Comparison of ENCODE assay signal across 8 cellular contexts in genomic region chr7:22110227-22110839, GRCh38.
DNase-seq lines count a peak whose midpoint lies in the region; ATAC-seq and TF ChIP-seq lines count a peak whose summit lies in the region.

No MANE protein-coding gene starts in this region.

- TF ChIP-seq POLR2A in erythroblast (IDR thresholded peaks at IDR 0.05; ENCODE audit: low read length): no peak

- peak; percentile 88 for ATAC-seq in naive thymus-derived CD4-positive, alpha-beta T cell

- no peaks in the 10 kb centered on the region for H3K4me1 ChIP-seq in CD4-positive, alpha-beta memory T cell (ENCODE audit: insufficient read depth, low read length)
- no peaks in the 10 kb centered on the region for H3K4me1 ChIP-seq in OCI-LY7 (ENCODE audit: insufficient read depth, low read length, poor library complexity, severe bottlenecking)
- no peaks in the 10 kb centered on the region for H3K4me1 ChIP-seq in naive thymus-derived CD4-positive, alpha-beta T cell (ENCODE audit: control insufficient read depth in 2 of 2, insufficient read depth in 2 of 2, low read length in 2 of 2)

- H2AFZ ChIP-seq in OCI-LY7 (ENCODE audit: low read length): no peak overlapping the region

- no peaks in the 10 kb centered on the region for H3K4me1 Mint-ChIP-seq in CD4-positive, alpha-beta memory T cell
- no peaks in the 10 kb centered on the region for H3K4me1 Mint-ChIP-seq in naive thymus-derived CD4-positive, alpha-beta T cell

- peak; percentile 61 to 68 (median 63) for DNase-seq in CD4-positive, alpha-beta memory T cell
- DNase-seq in GM20000 (ENCODE audit: low spot score) (peak; percentile 64), OCI-LY7 (ENCODE audit: low spot score) (peak; percentile 84), activated T-cell treated with anti-CD3 and anti-CD28 coated beads for 24 hours (ENCODE audit: low read depth) (peak; percentile 46), erythroblast (lab: John Stamatoyannopoulos, UW) (peak; percentile 78 to 89)
- DNase-seq in Jurkat, Clone E6-1 (ENCODE audit: low read depth, low spot score): peak; percentile 82
- peak; percentile 26 to 76 (median 64) for DNase-seq in naive thymus-derived CD4-positive, alpha-beta T cell
- DNase-seq in stimulated activated naive CD4-positive, alpha-beta T cell (lab: John Stamatoyannopoulos, UW): peak; percentile 16 to 76 (median 50)

- peaks cover 0 to 4% of the 10 kb centered on the region in 2 donors for H3K27me3 Mint-ChIP-seq in CD4-positive, alpha-beta memory T cell
- peaks cover 0 to 5% (median 3%) of the 10 kb centered on the region in 5 donors for H3K27me3 Mint-ChIP-seq in naive thymus-derived CD4-positive, alpha-beta T cell

- TF ChIP-seq CTCF in GM20000 (IDR thresholded peaks at IDR 0.05; ENCODE audit: extremely low read depth, missing control alignments) (peak; percentile 76), OCI-LY7 (conservative IDR thresholded peaks at IDR 0.05; ENCODE audit: low read length) (peak; percentile 93)

- H3K36me3 Mint-ChIP-seq in CD4-positive, alpha-beta memory T cell: no peaks in the 10 kb centered on the region
- H3K36me3 Mint-ChIP-seq in naive thymus-derived CD4-positive, alpha-beta T cell: no peaks in the 10 kb centered on the region

- no peaks in the 10 kb centered on the region for H3K36me3 ChIP-seq in CD4-positive, alpha-beta memory T cell (ENCODE audit: insufficient read depth, low read length)
- H3K36me3 ChIP-seq in OCI-LY7 (ENCODE audit: insufficient read depth, low read length): peaks cover 43% of the 10 kb centered on the region
- no peaks in the 10 kb centered on the region for H3K36me3 ChIP-seq in naive thymus-derived CD4-positive, alpha-beta T cell (ENCODE audit: control insufficient read depth in 2 of 3, insufficient read depth in 3 of 3, low read length in 3 of 3)

- no peaks in the 10 kb centered on the region for H4K20me1 ChIP-seq in OCI-LY7 (ENCODE audit: insufficient read depth, low read length)

- H3K27ac Mint-ChIP-seq in CD4-positive, alpha-beta memory T cell: peak overlapping the region in 1 of 7 donors; percentile 63
- no peak overlapping the region for H3K27ac Mint-ChIP-seq in naive thymus-derived CD4-positive, alpha-beta T cell

- H3K79me2 ChIP-seq in OCI-LY7 (ENCODE audit: insufficient read depth, low read depth, low read length): no peaks in the 10 kb centered on the region

- CTCF ChIA-PET in CD4-positive, alpha-beta memory T cell (lab: Charles Lee; ENCODE audit: partially characterized antibody): interaction anchor here (0.8 to 4.4 kb wide), 28 partner anchors 9 to 946 kb away, joined by 3 to 35 read pairs (median 4); partner anchors contain the start of gene STEAP1B
- CTCF ChIA-PET in OCI-LY7 (lab: Charles Lee; ENCODE audit: unreplicated experiment): interaction anchor here (0.8 to 1.7 kb wide), 6 partner anchors 27 to 389 kb away, joined by 3 to 5 read pairs (median 4); partner anchors contain the start of gene STEAP1B
- CTCF ChIA-PET in naive thymus-derived CD4-positive, alpha-beta T cell (lab: Charles Lee): interaction anchor here (0.7 to 3.1 kb wide), 11 partner anchors 11 to 390 kb away, joined by 3 to 14 read pairs (median 4); partner anchors contain the start of gene STEAP1B

- POLR2A ChIA-PET in CD4-positive, alpha-beta memory T cell (lab: Charles Lee; ENCODE audit: partially characterized antibody): no interaction called here
- POLR2A ChIA-PET in OCI-LY7 (lab: Charles Lee): interaction anchor here (0.6 to 1.2 kb wide), 3 partner anchors 10 to 386 kb away, joined by 3 to 5 read pairs (median 4); no protein-coding TSS in a partner anchor
- POLR2A ChIA-PET in naive thymus-derived CD4-positive, alpha-beta T cell (lab: Charles Lee): no interaction called here

- no peak overlapping the region for H3K4me3 Mint-ChIP-seq in CD4-positive, alpha-beta memory T cell
- no peak overlapping the region for H3K4me3 Mint-ChIP-seq in naive thymus-derived CD4-positive, alpha-beta T cell

- H3K4me2 ChIP-seq in OCI-LY7 (ENCODE audit: low read length): no peak overlapping the region

- H3K9me2 ChIP-seq in OCI-LY7 (ENCODE audit: insufficient read depth, low read length): no peaks in the 10 kb centered on the region

- H3K9me3 Mint-ChIP-seq in CD4-positive, alpha-beta memory T cell: no peaks in the 10 kb centered on the region
- H3K9me3 Mint-ChIP-seq in naive thymus-derived CD4-positive, alpha-beta T cell: no peaks in the 10 kb centered on the region

- no peaks in the 10 kb centered on the region for H3K9me3 ChIP-seq in CD4-positive, alpha-beta memory T cell (ENCODE audit: control insufficient read depth in 1 of 2, low read length in 2 of 2)
- no peaks in the 10 kb centered on the region for H3K9me3 ChIP-seq in OCI-LY7 (ENCODE audit: low read length)
- H3K9me3 ChIP-seq in naive thymus-derived CD4-positive, alpha-beta T cell (ENCODE audit: control insufficient read depth in 2 of 3, low read length in 3 of 3): no peaks in the 10 kb centered on the region

- no peaks in the 10 kb centered on the region for H3K27me3 ChIP-seq in CD4-positive, alpha-beta memory T cell (ENCODE audit: insufficient read depth, low read length)
- no peaks in the 10 kb centered on the region for H3K27me3 ChIP-seq in naive thymus-derived CD4-positive, alpha-beta T cell (ENCODE audit: control insufficient read depth in 2 of 2, insufficient read depth in 2 of 2, low read length in 2 of 2)

- no peak overlapping the region for H3K27ac ChIP-seq in CD4-positive, alpha-beta memory T cell (ENCODE audit: low read depth, low read length)
- H3K27ac ChIP-seq in OCI-LY7 (ENCODE audit: low read depth, low read length, poor library complexity, severe bottlenecking): peak overlapping the region; percentile 18
- no peak overlapping the region for H3K27ac ChIP-seq in naive thymus-derived CD4-positive, alpha-beta T cell (ENCODE audit: low read depth, low read length)

- no TSS peak for BruUV-seq in OCI-LY7 (replicated peaks; lab: Mats Ljungman, UMichigan)

- H3K4me3 ChIP-seq in CD4-positive, alpha-beta memory T cell (ENCODE audit: low read length in 2 of 2): no peak overlapping the region
- H3K4me3 ChIP-seq in Jurkat, Clone E6-1 (ENCODE audit: low read length): no peak overlapping the region
- no peak overlapping the region for H3K4me3 ChIP-seq in OCI-LY7 (ENCODE audit: low read depth, low read length, poor library complexity, severe bottlenecking)
- no peak overlapping the region for H3K4me3 ChIP-seq in naive thymus-derived CD4-positive, alpha-beta T cell (ENCODE audit: low read length)

- intact Hi-C loops in CD4-positive, alpha-beta memory T cell (cut with micrococcal nuclease): loop anchor here (1.0 to 2.0 kb wide), 3 partner anchors 379 to 944 kb away; partner anchors contain the start of gene STEAP1B
- intact Hi-C loops in OCI-LY7 (cut with micrococcal nuclease; ENCODE audit: unreplicated experiment): loop anchor here (1.0 kb wide), 2 partner anchors 379 to 390 kb away; partner anchors contain the start of gene STEAP1B
- intact Hi-C loops in naive thymus-derived CD4-positive, alpha-beta T cell (cut with micrococcal nuclease): loop anchor here (1.0 to 10.0 kb wide), 6 partner anchors 144 to 944 kb away; partner anchors contain the start of gene STEAP1B (in 2 of the 2)
